ENCODE assay signal across 9 cellular contexts in the genomic region with DNA sequence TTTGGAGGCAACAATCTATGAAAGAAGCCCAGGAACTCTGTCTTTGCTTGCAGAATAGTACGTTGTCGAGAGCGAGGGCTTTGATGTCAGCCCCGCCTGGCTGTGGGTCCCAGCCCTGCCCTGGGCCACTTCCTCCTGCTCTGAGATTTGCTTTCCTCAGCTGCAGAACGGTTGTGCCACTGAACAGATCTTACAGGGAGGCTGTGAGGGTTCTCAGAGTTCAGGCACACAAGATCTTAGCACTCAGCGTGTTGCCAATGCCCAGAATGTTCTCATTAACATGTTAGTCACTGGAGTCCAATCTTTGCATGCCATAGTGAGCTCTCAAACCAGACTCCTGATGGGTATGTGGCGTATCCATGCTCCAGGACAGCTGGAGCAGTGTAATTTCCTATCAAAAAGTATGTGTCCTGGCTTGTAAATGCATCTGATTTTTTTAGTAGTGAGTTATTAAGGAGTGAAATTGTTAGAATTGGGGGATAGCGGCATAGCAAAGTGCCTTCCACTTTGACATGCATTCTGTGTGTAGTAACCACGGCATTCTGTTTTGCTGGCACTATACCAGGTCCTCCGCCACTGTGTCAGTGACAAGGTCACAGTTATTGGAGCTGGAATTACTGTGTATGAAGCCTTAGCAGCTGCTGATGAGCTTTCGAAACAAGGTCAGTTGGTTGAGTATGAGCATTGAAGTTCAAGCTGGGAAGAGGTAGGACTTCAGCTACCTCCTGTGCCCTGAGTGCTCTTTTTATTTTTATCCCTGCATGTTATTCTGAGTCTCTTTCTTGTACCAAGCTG. TPM values are rescaled to one million over a fixed set of nuclear protein-coding genes. Genes with fewer than 3 reads are reported as not detected.
DNase-seq lines count a peak whose midpoint lies in the region; ATAC-seq and TF ChIP-seq lines count a peak whose summit lies in the region.
"Had no signal": no experiment of that assay in that cellular context is flagged by ENCODE, and none has a peak within 500 bp of the region (broad histone marks: within the 10 kb centered on the region; RNA-seq: fewer than 3 reads in every experiment).

No MANE protein-coding gene starts in this region.

- H3K4me1 Mint-ChIP-seq in activated CD8-positive, alpha-beta memory T cell treated with anti-CD3 and anti-CD28 coated beads, Interleukin-2, amount 10 ng/mL, durations not matched to agents 7 days and 5 days: peaks cover 24% of the 10 kb centered on the region
- H3K4me1 Mint-ChIP-seq in activated CD8-positive, alpha-beta T cell treated with anti-CD3 and anti-CD28 coated beads for 36 hours (ENCODE audit: low read depth): peaks cover 34% of the 10 kb centered on the region

- H3K27me3 Mint-ChIP-seq in activated CD8-positive, alpha-beta memory T cell treated with anti-CD3 and anti-CD28 coated beads, Interleukin-2, amount 10 ng/mL, durations not matched to agents 7 days and 5 days: no peaks in the 10 kb centered on the region
- no peaks in the 10 kb centered on the region for H3K27me3 Mint-ChIP-seq in activated CD8-positive, alpha-beta T cell treated with anti-CD3 and anti-CD28 coated beads for 36 hours

- peak overlapping the region; percentile 77 for H3K27ac Mint-ChIP-seq in activated CD8-positive, alpha-beta memory T cell treated with anti-CD3 and anti-CD28 coated beads, Interleukin-2, amount 10 ng/mL, durations not matched to agents 7 days and 5 days
- H3K27ac Mint-ChIP-seq in activated CD8-positive, alpha-beta T cell treated with anti-CD3 and anti-CD28 coated beads for 36 hours: peak overlapping the region; percentile 34

- intact Hi-C loops in activated CD8-positive, alpha-beta T cell treated with anti-CD3 and anti-CD28 coated beads for 36 hours (cut with micrococcal nuclease): no loop called here

- TF ChIP-seq CTCF in activated CD8-positive, alpha-beta T cell treated with anti-CD3 and anti-CD28 coated beads for 36 hours (IDR thresholded peaks at IDR 0.05): no peak

- peak overlapping the region; percentile 2 for H3K4me3 Mint-ChIP-seq in activated CD8-positive, alpha-beta memory T cell treated with anti-CD3 and anti-CD28 coated beads, Interleukin-2, amount 10 ng/mL, durations not matched to agents 7 days and 5 days
- H3K4me3 Mint-ChIP-seq in activated CD8-positive, alpha-beta T cell treated with anti-CD3 and anti-CD28 coated beads for 36 hours: peak overlapping the region; percentile 16

- CTCF ChIA-PET in activated CD8-positive, alpha-beta memory T cell treated with anti-CD3 and anti-CD28 coated beads, Interleukin-2, amount 10 ng/mL, durations not matched to agents 7 days and 5 days (lab: Charles Lee): interaction anchor here (0.7 to 3.9 kb wide), 4 partner anchors 9 to 55 kb away, joined by 3 to 12 read pairs (median 5); no protein-coding TSS in a partner anchor
- CTCF ChIA-PET in activated CD8-positive, alpha-beta T cell treated with anti-CD3 and anti-CD28 coated beads for 36 hours (lab: Charles Lee): interaction anchor here (0.8 to 1.9 kb wide), 3 partner anchors 10 to 19 kb away, joined by 3 to 8 read pairs (median 3); no protein-coding TSS in a partner anchor

- ATAC-seq in activated CD8-positive, alpha-beta memory T cell treated with anti-CD3 and anti-CD28 coated beads, Interleukin-2, amount 10 ng/mL, durations not matched to agents 7 days and 5 days: peak; percentile 90
- peak; percentile 85 for ATAC-seq in activated CD8-positive, alpha-beta T cell treated with anti-CD3 and anti-CD28 coated beads for 36 hours
- peak; percentile 69 for ATAC-seq in stimulated activated naive CD8-positive, alpha-beta T cell treated with anti-CD3 and anti-CD28 coated beads, Interleukin-15, Interleukin-2, amounts not matched to agents 100 U/mL and 50 U/mL, for 24 hours
- ATAC-seq in GM21576 (IDR thresholded peaks at IDR 0.05; ENCODE audit: unreplicated experiment): no peak

- DNase-seq in activated CD8-positive, alpha-beta memory T cell treated with anti-CD3 and anti-CD28 coated beads, Interleukin-2, amount 10 ng/mL, durations not matched to agents 7 days and 5 days: peak; percentile 65
- DNase-seq in activated CD8-positive, alpha-beta memory T cell treated with anti-CD3 and anti-CD28 coated beads for 24 hours: no peak
- peak; percentile 52 for DNase-seq in activated CD8-positive, alpha-beta T cell treated with anti-CD3 and anti-CD28 coated beads for 36 hours
- DNase-seq in fibroblast of peridontal ligament (ENCODE audit: extremely low read depth): peak; percentile 70
- DNase-seq in stimulated activated naive CD8-positive, alpha-beta T cell treated with anti-CD3 and anti-CD28 coated beads, Interleukin-15, Interleukin-2, amounts not matched to agents 100 U/mL and 50 U/mL, for 24 hours: no peak
- no peak for DNase-seq in NCI-H446 treated with DMSO at 0.1 percent for 48 hours (lab: John Stamatoyannopoulos, UW)
- DNase-seq in NCI-H1930 (lab: John Stamatoyannopoulos, UW): no peak
- DNase-seq: brain microvascular endothelial cell had no signal

- H3K9me3 Mint-ChIP-seq in activated CD8-positive, alpha-beta memory T cell treated with anti-CD3 and anti-CD28 coated beads, Interleukin-2, amount 10 ng/mL, durations not matched to agents 7 days and 5 days (ENCODE audit: low read depth): no peaks in the 10 kb centered on the region
- H3K9me3 Mint-ChIP-seq in activated CD8-positive, alpha-beta T cell treated with anti-CD3 and anti-CD28 coated beads for 36 hours: no peaks in the 10 kb centered on the region

- no peaks in the 10 kb centered on the region for H3K36me3 Mint-ChIP-seq in activated CD8-positive, alpha-beta memory T cell treated with anti-CD3 and anti-CD28 coated beads, Interleukin-2, amount 10 ng/mL, durations not matched to agents 7 days and 5 days
- H3K36me3 Mint-ChIP-seq in activated CD8-positive, alpha-beta T cell treated with anti-CD3 and anti-CD28 coated beads for 36 hours (ENCODE audit: low read depth): no peaks in the 10 kb centered on the region

- POLR2A ChIA-PET in activated CD8-positive, alpha-beta T cell treated with anti-CD3 and anti-CD28 coated beads for 36 hours (lab: Charles Lee): interaction anchor here (1.0 to 1.1 kb wide), 2 partner anchors 43 to 353 kb away, joined by 3 read pairs; no protein-coding TSS in a partner anchor

RNA-seq across cellular contexts. Expression of a gene that starts 31.6 kb away (rescaled TPM):
- total RNA-seq in activated CD8-positive, alpha-beta memory T cell treated with anti-CD3 and anti-CD28 coated beads, Interleukin-2, amount 10 ng/mL, durations not matched to agents 7 days and 5 days: 1 to 10 TPM in 1 of 2 experiments, under 1 TPM in 1; 0.75 to 1.1 TPM
- total RNA-seq in activated CD8-positive, alpha-beta T cell treated with anti-CD3 and anti-CD28 coated beads for 36 hours: 1 to 10 TPM in 1 of 2 experiments, under 1 TPM in 1; 0.67 to 1.0 TPM

RNA-seq across cellular contexts. Expression of a gene that starts 32.3 kb away (rescaled TPM):
- total RNA-seq in activated CD8-positive, alpha-beta memory T cell treated with anti-CD3 and anti-CD28 coated beads, Interleukin-2, amount 10 ng/mL, durations not matched to agents 7 days and 5 days: not detected
- not detected for total RNA-seq in activated CD8-positive, alpha-beta T cell treated with anti-CD3 and anti-CD28 coated beads for 36 hours

RNA-seq across cellular contexts. Expression of a gene that starts 47.2 kb away (rescaled TPM):
- 1,000 to 10,000 TPM; 1,602 to 2,011 TPM for total RNA-seq in activated CD8-positive, alpha-beta memory T cell treated with anti-CD3 and anti-CD28 coated beads, Interleukin-2, amount 10 ng/mL, durations not matched to agents 7 days and 5 days
- total RNA-seq in activated CD8-positive, alpha-beta T cell treated with anti-CD3 and anti-CD28 coated beads for 36 hours: 1,000 to 10,000 TPM; 1,057 to 1,091 TPM

RNA-seq across cellular contexts. Expression of a gene that starts 51.9 kb away (rescaled TPM):
- total RNA-seq in activated CD8-positive, alpha-beta memory T cell treated with anti-CD3 and anti-CD28 coated beads, Interleukin-2, amount 10 ng/mL, durations not matched to agents 7 days and 5 days: 10 to 100 TPM; 64.6 to 70.2 TPM
- total RNA-seq in activated CD8-positive, alpha-beta T cell treated with anti-CD3 and anti-CD28 coated beads for 36 hours: 10 to 100 TPM; 92.4 to 96.6 TPM

Comparison
In these comparisons a context has a peak if more than half of its experiments do, and no peak if none do; other contexts are left out.
1. DNase-seq: peak in activated CD8-positive, alpha-beta memory T cell treated with anti-CD3 and anti-CD28 coated beads, Interleukin-2, amount 10 ng/mL, durations not matched to agents 7 days and 5 days (single experiment), activated CD8-positive, alpha-beta T cell treated with anti-CD3 and anti-CD28 coated beads for 36 hours (single experiment) and fibroblast of peridontal ligament (single experiment); none in activated CD8-positive, alpha-beta memory T cell treated with anti-CD3 and anti-CD28 coated beads for 24 hours (single experiment), stimulated activated naive CD8-positive, alpha-beta T cell treated with anti-CD3 and anti-CD28 coated beads, Interleukin-15, Interleukin-2, amounts not matched to agents 100 U/mL and 50 U/mL, for 24 hours (single experiment), NCI-H446 treated with DMSO at 0.1 percent for 48 hours (single experiment) and NCI-H1930 (0 of 2).